In genomic region chr18:55287146-55287806, GRCh38 we compare ENCODE assay signal across 13 cellular contexts.
DNase-seq lines count a peak whose midpoint lies in the region; TF ChIP-seq lines count a peak whose summit lies in the region.
"Had no signal": no experiment of that assay in that cellular context is flagged by ENCODE, and none has a peak within 500 bp of the region (broad histone marks: within the 10 kb centered on the region; RNA-seq: fewer than 3 reads in every experiment).

No MANE protein-coding gene starts in this region.

- H3K4me3 ChIP-seq in HEK293 (ENCODE audit: low read depth, low read length): no peak overlapping the region
- peak overlapping the region; percentile 4 to 20; a peak in 1 of 4 replicates for H3K4me3 ChIP-seq in SK-N-SH (ENCODE audit: low read depth in 2 of 2, low read length in 1 of 2)
- H3K4me3 ChIP-seq in left ventricle myocardium inferior: no peak overlapping the region

- no peak overlapping the region for H2AFZ ChIP-seq in SK-N-SH (ENCODE audit: low read depth)

- peaks cover 22% of the 10 kb centered on the region for H3F3A ChIP-seq in SK-N-SH (replicated peaks; ENCODE audit: insufficient read depth)

- CTCF ChIA-PET in HEK293 (lab: Yijun Ruan, JAX) (interaction anchor here (0.6 to 2.0 kb wide), 3 partner anchors 13 to 54 kb away, joined by 3 to 5 read pairs (median 4); no protein-coding TSS in a partner anchor), SK-N-SH (lab: Yijun Ruan, JAX) (interaction anchor here (0.7 to 3.7 kb wide), 10 partner anchors 9 to 495 kb away, joined by 3 to 23 read pairs (median 4); no protein-coding TSS in a partner anchor)

- intact Hi-C loops in left ventricle myocardium inferior (cut with micrococcal nuclease): no loop called here

- H3K27ac ChIP-seq in HEK293 (ENCODE audit: extremely low read depth, low read depth, low read length) (no peak overlapping the region), SK-N-SH (ENCODE audit: low read depth in 2 of 2, low read length in 1 of 2) (peak overlapping the region; percentile 77 to 87), left ventricle myocardium inferior (replicated peaks) (peak overlapping the region; percentile 49), substantia nigra (ENCODE audit: low read depth, low read length, poor library complexity, severe bottlenecking) (peak overlapping the region; percentile 32)
- H3K27ac ChIP-seq: epithelial cell of prostate, RWPE1 had no signal

- peak overlapping the region; percentile 71 for H3K4me2 ChIP-seq in SK-N-SH

- peak; percentile 29 for DNase-seq in SK-N-SH
- DNase-seq in left ventricle myocardium inferior: no peak
- DNase-seq in substantia nigra (lab: John Stamatoyannopoulos, UW): peak in 2 of 49 donors; percentile 17 to 31
- DNase-seq in mucosa of gallbladder (ENCODE audit: low spot score): no peak
- no peak for DNase-seq in activated CD8-positive, alpha-beta memory T cell treated with anti-CD3 and anti-CD28 coated beads, Interleukin-2, amount 50 U/mL, for 4 hours
- no peak for DNase-seq in NCI-H1436 treated with DMSO at 0.1 percent for 48 hours (lab: John Stamatoyannopoulos, UW)
- DNase-seq: activated CD4-positive, alpha-beta T cell treated with anti-CD3 and anti-CD28 coated beads for 48 hours; activated naive CD8-positive, alpha-beta T cell treated with anti-CD3 and anti-CD28 coated beads for 36 hours; left colon; T-helper 2 cell had no signal

- TF ChIP-seq RAD21 in SK-N-SH (IDR thresholded peaks at IDR 0.05; ENCODE audit: low read length): no peak; the same call in 1 of the 2 replicates

- peak overlapping the region; percentile 36; the same call in 1 of the 2 replicates for H3K9ac ChIP-seq in SK-N-SH

- no peaks in the 10 kb centered on the region; a peak in 1 of 3 replicates for H3K36me3 ChIP-seq in HEK293 (ENCODE audit: control insufficient read depth in 2 of 2, insufficient read depth in 1 of 2, low read length in 2 of 2)
- peaks cover 9 to 15% of the 10 kb centered on the region in 2 experiments for H3K36me3 ChIP-seq in SK-N-SH (replicated peaks in 1 of 2; ENCODE audit: control insufficient read depth in 1 of 2, insufficient read depth in 2 of 2, low read length in 1 of 2)
- H3K36me3 ChIP-seq in left ventricle myocardium inferior: no peaks in the 10 kb centered on the region

- POLR2A ChIA-PET in HEK293 (lab: Yijun Ruan, JAX): no interaction called here
- POLR2A ChIA-PET in SK-N-SH (lab: Yijun Ruan, JAX): interaction anchor here (0.6 to 1.8 kb wide), 5 partner anchors 14 to 30 kb away, joined by 3 to 8 read pairs (median 3); no protein-coding TSS in a partner anchor

- H3K9me3 ChIP-seq in HEK293 (ENCODE audit: control insufficient read depth, insufficient read depth, low read depth, low read length): no peaks in the 10 kb centered on the region
- H3K9me3 ChIP-seq in SK-N-SH: no peaks in the 10 kb centered on the region
- H3K9me3 ChIP-seq in left ventricle myocardium inferior (replicated peaks): no peaks in the 10 kb centered on the region

- no peaks in the 10 kb centered on the region for H3K27me3 ChIP-seq in SK-N-SH (ENCODE audit: insufficient read depth)
- no peaks in the 10 kb centered on the region for H3K27me3 ChIP-seq in left ventricle myocardium inferior (ENCODE audit: low read depth)

- WGBS in SK-N-SH (ENCODE audit: low lambda C conversion rate): 19% methylated on average over 11 of the region's 11 CpGs

- peaks cover 93% of the 10 kb centered on the region for H3K79me2 ChIP-seq in SK-N-SH (ENCODE audit: insufficient read depth)

- TF ChIP-seq CTCF in HEK293 (tag by site-specific recombination; IDR thresholded peaks at IDR 0.05): no peak
- no peak for TF ChIP-seq CTCF in SK-N-SH (IDR thresholded peaks at IDR 0.05)
- TF ChIP-seq CTCF in left ventricle myocardium inferior (IDR thresholded peaks at IDR 0.05; ENCODE audit: borderline replicate concordance): no peak

- H3K9me2 ChIP-seq in SK-N-SH: no peaks in the 10 kb centered on the region

- H3K4me1 ChIP-seq in HEK293 (ENCODE audit: control insufficient read depth, insufficient read depth, low read length): peaks cover 2% of the 10 kb centered on the region; the same call in 1 of the 2 replicates
- peaks cover 21 to 63% of the 10 kb centered on the region in 2 experiments for H3K4me1 ChIP-seq in SK-N-SH (ENCODE audit: control insufficient read depth in 1 of 2, insufficient read depth in 2 of 2, low read depth in 1 of 2, low read length in 1 of 2)
- H3K4me1 ChIP-seq in left ventricle myocardium inferior: peaks cover 89% of the 10 kb centered on the region

- no peak for TF ChIP-seq EP300 in SK-N-SH (IDR thresholded peaks at IDR 0.05; ENCODE audit: borderline replicate concordance in 1 of 2, low read depth in 1 of 2, low read length in 1 of 2)

- H4K20me1 ChIP-seq in SK-N-SH (ENCODE audit: insufficient read depth): no peaks in the 10 kb centered on the region

TF ChIP-seq in HEK293, 187 proteins besides CTCF, POLR2A, EP300 and RAD21 (continues in another document):
- TF ChIP-seq, protein P1, sequence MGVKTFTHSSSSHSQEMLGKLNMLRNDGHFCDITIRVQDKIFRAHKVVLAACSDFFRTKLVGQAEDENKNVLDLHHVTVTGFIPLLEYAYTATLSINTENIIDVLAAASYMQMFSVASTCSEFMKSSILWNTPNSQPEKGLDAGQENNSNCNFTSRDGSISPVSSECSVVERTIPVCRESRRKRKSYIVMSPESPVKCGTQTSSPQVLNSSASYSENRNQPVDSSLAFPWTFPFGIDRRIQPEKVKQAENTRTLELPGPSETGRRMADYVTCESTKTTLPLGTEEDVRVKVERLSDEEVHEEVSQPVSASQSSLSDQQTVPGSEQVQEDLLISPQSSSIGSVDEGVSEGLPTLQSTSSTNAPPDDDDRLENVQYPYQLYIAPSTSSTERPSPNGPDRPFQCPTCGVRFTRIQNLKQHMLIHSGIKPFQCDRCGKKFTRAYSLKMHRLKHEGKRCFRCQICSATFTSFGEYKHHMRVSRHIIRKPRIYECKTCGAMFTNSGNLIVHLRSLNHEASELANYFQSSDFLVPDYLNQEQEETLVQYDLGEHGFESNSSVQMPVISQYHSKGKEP (tag by site-specific recombination; IDR thresholded peaks at IDR 0.05): no peak
- TF ChIP-seq, protein P2, sequence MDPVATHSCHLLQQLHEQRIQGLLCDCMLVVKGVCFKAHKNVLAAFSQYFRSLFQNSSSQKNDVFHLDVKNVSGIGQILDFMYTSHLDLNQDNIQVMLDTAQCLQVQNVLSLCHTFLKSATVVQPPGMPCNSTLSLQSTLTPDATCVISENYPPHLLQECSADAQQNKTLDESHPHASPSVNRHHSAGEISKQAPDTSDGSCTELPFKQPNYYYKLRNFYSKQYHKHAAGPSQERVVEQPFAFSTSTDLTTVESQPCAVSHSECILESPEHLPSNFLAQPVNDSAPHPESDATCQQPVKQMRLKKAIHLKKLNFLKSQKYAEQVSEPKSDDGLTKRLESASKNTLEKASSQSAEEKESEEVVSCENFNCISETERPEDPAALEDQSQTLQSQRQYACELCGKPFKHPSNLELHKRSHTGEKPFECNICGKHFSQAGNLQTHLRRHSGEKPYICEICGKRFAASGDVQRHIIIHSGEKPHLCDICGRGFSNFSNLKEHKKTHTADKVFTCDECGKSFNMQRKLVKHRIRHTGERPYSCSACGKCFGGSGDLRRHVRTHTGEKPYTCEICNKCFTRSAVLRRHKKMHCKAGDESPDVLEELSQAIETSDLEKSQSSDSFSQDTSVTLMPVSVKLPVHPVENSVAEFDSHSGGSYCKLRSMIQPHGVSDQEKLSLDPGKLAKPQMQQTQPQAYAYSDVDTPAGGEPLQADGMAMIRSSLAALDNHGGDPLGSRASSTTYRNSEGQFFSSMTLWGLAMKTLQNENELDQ (tag by site-specific recombination; IDR thresholded peaks at IDR 0.05; ENCODE audit: low read depth): no peak
- TF ChIP-seq MZF1 (tag by site-specific recombination; IDR thresholded peaks at IDR 0.05; ENCODE audit: borderline replicate concordance): no peak
- no peak for TF ChIP-seq ZNF292 (tag by site-specific recombination; IDR thresholded peaks at IDR 0.05; ENCODE audit: borderline replicate concordance, low read depth)
- TF ChIP-seq KLF9 (tag by site-specific recombination; IDR thresholded peaks at IDR 0.05; ENCODE audit: low read depth): no peak

TF ChIP-seq in SK-N-SH, 30 proteins besides CTCF, POLR2A, EP300 and RAD21:
- peak; percentile 34; the same call in 1 of the 2 replicates for TF ChIP-seq MXI1 (IDR thresholded peaks at IDR 0.05; ENCODE audit: low read depth, low read length)
- TF ChIP-seq, protein P3, sequence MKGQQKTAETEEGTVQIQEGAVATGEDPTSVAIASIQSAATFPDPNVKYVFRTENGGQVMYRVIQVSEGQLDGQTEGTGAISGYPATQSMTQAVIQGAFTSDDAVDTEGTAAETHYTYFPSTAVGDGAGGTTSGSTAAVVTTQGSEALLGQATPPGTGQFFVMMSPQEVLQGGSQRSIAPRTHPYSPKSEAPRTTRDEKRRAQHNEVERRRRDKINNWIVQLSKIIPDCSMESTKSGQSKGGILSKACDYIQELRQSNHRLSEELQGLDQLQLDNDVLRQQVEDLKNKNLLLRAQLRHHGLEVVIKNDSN (IDR thresholded peaks at IDR 0.05; ENCODE audit: borderline replicate concordance, low read depth): no peak

Comparison
In these comparisons a context has a peak if more than half of its experiments do, and no peak if none do; other contexts are left out.
1. H3K4me3 ChIP-seq: peak in SK-N-SH (2 of 2); none in HEK293 (single experiment) and left ventricle myocardium inferior (single experiment).